ENCODE assay signal across 10 cellular contexts in the genomic region with DNA sequence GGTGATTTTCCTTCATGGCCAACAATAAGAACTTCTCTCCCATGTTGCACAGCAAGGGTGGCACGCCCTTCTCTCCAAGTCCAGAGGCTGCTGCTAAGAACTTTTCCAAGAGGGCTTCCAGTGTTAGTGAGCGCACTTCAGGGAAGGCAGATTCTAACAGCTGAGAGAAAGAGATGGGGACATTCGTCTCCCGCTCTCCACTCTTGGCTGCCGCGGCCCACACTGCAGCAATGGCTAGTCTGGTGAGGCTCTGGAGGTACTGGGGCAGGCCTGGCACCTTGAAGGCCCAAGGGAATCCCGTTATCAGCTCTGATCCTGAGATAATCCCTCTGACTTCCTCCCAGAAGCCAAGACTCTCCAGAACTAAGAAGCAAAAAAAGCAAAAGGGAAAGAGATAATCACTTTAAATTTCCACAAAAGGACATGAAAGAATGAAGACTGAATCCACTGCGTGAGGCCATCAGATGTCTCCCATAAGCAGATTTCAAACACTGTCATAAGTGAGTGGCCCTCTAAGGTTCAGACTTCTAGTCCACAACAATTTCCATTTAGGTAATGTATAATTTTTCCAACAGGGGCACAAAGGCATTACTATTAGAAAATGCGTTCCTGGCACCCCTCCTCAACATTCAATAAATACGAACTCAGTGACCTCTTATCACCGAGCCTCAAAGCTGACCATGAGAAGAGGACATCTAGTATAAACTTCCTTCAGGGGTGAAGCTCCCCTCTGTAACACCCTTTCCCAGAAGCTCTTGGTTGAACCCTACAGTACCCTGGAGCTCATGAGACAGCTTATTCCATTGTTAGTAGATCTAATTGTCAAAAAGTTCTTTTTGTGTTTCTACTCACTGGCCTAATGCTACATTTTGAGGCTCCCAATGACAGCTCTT.
DNase-seq lines count a peak whose midpoint lies in the region; ATAC-seq, FAIRE-seq and TF ChIP-seq lines count a peak whose summit lies in the region.
"Had no signal": no experiment of that assay in that cellular context is flagged by ENCODE, and none has a peak within 500 bp of the region (broad histone marks: within the 10 kb centered on the region; RNA-seq: fewer than 3 reads in every experiment).

No MANE protein-coding gene starts in this region.

- no peak for TF ChIP-seq POLR2A in K562 (conservative IDR thresholded peaks at IDR 0.05)

- H3K27ac ChIP-seq in ACC112 (ENCODE audit: low read depth, low read length): peak overlapping the region; percentile 93
- peak overlapping the region; percentile 97 for H3K27ac ChIP-seq in K562 (ENCODE audit: extremely low read depth, low read depth, low read length)

- no peaks in the 10 kb centered on the region for H3K27me3 Mint-ChIP-seq in natural killer cell (ENCODE audit: low read depth in 2 of 2)
- H3K27me3 Mint-ChIP-seq: CD4-positive, alpha-beta memory T cell had no signal

- H4K20me1 ChIP-seq in K562 (replicated peaks; ENCODE audit: control insufficient read depth, insufficient read depth, low read length): no peaks in the 10 kb centered on the region

- CTCF ChIA-PET in K562 (lab: Yijun Ruan, JAX; ENCODE audit: low intra/inter-chr PET ratio): no interaction called here

- H3K9ac ChIP-seq in K562 (ENCODE audit: insufficient read depth in 1 of 2, low read depth in 2 of 2, low read length in 2 of 2): peak overlapping the region in 1 of 2 experiments; percentile 2; a peak in 2 of 4 replicates

- H3K4me1 Mint-ChIP-seq in natural killer cell: peaks cover 15% of the 10 kb centered on the region in 2 donors

- 71% methylated on average over 10 of the region's 11 CpGs for WGBS in K562 (ENCODE audit: insufficient coverage, low coverage, missing lambda C conversion rate)

- DNase-seq in K562 (ENCODE audit: extremely low read depth in 1 of 4, low spot score in 3 of 4): no peak
- DNase-seq in natural killer cell: no peak
- DNase-seq in activated effector memory CD4-positive, alpha-beta T cell treated with anti-CD3 and anti-CD28 coated beads, Interleukin-2, amount 50 U/mL, for 16 hours: no peak
- no peak for DNase-seq in NCI-H510A treated with DMSO at 0.1 percent for 48 hours (lab: John Stamatoyannopoulos, UW)
- DNase-seq: NCI-H2227 treated with DMSO at 0.1 percent for 48 hours had no signal

- in situ Hi-C loops in K562 (cut with MboI): no loop called here

- H2AFZ ChIP-seq in ACC112 (ENCODE audit: low read length, unreplicated experiment) (no peak overlapping the region), K562 (ENCODE audit: low read depth, low read length) (peak overlapping the region; percentile 79; the same call in 1 of the 2 replicates)

- intact Hi-C loops in K562 (cut with micrococcal nuclease): no loop called here
- intact Hi-C loops in natural killer cell (cut with micrococcal nuclease): no loop called here

- H3K79me2 ChIP-seq in ACC112 (ENCODE audit: control insufficient read depth, insufficient read depth, low read length, unreplicated experiment): no peaks in the 10 kb centered on the region
- no peaks in the 10 kb centered on the region for H3K79me2 ChIP-seq in K562 (ENCODE audit: control insufficient read depth, insufficient read depth, low read length)

- H3K36me3 Mint-ChIP-seq in natural killer cell: no peaks in the 10 kb centered on the region

- TF ChIP-seq RAD21 in K562 (CRISPR knock-in tag; conservative IDR thresholded peaks at IDR 0.05 in 1 of 2, IDR thresholded peaks at IDR 0.05 in 1 of 2): no peak

- no peak overlapping the region for H3K4me3 ChIP-seq in ACC112 (ENCODE audit: low read depth, low read length)
- no peak overlapping the region for H3K4me3 ChIP-seq in K562

- TF ChIP-seq EP300 in K562 (IDR thresholded peaks at IDR 0.05; ENCODE audit: low read length): no peak

- H3K36me3 ChIP-seq in ACC112 (ENCODE audit: insufficient read depth, low read length): peaks cover 21% of the 10 kb centered on the region
- peaks cover 18% of the 10 kb centered on the region; the same call in 2 of the 3 replicates for H3K36me3 ChIP-seq in K562 (ENCODE audit: control insufficient read depth, insufficient read depth, low read length)

- ATAC-seq in HG03196 (IDR thresholded peaks at IDR 0.05; ENCODE audit: unreplicated experiment): peak; percentile 9
- ATAC-seq in K562: peak; percentile 7
- ATAC-seq in natural killer cell: no peak
- ATAC-seq in HG03139 (IDR thresholded peaks at IDR 0.05; ENCODE audit: unreplicated experiment): no peak
- no peak for ATAC-seq in GM21381 (IDR thresholded peaks at IDR 0.05; ENCODE audit: unreplicated experiment)

- no peak for FAIRE-seq in K562 (lab: Jason Lieb, UNC)

- H3K4me3 Mint-ChIP-seq in natural killer cell: no peak overlapping the region
- H3K4me3 Mint-ChIP-seq: CD4-positive, alpha-beta memory T cell had no signal

- H3K9me3 ChIP-seq in K562 (replicated peaks; ENCODE audit: control insufficient read depth, insufficient read depth, low read depth, low read length): no peaks in the 10 kb centered on the region

- H3K4me2 ChIP-seq in K562 (ENCODE audit: insufficient read depth, low read length): peak overlapping the region; percentile 0; the same call in 1 of the 2 replicates

- H3K27ac Mint-ChIP-seq in natural killer cell: peak overlapping the region; percentile 27 to 83

- TF ChIP-seq CTCF in K562 (IDR thresholded peaks at IDR 0.05 in 2 of 3, conservative IDR thresholded peaks at IDR 0.05 in 1 of 3; ENCODE audit: insufficient read depth in 2 of 3, low read depth in 1 of 3, low read length in 3 of 3) (no peak), natural killer cell (IDR thresholded peaks at IDR 0.05) (no peak)

- BruUV-seq in K562 (replicated peaks; lab: Mats Ljungman, UMichigan): no TSS peak

- POLR2A ChIA-PET in K562 (lab: Yijun Ruan, JAX): interaction anchor here (0.5 to 1.2 kb wide), 6 partner anchors 26 to 346 kb away, joined by 3 to 4 read pairs (median 3); no protein-coding TSS in a partner anchor

- no peaks in the 10 kb centered on the region for H3K9me3 Mint-ChIP-seq in natural killer cell
- H3K9me3 Mint-ChIP-seq: CD4-positive, alpha-beta memory T cell had no signal

- H3K9me1 ChIP-seq in K562 (ENCODE audit: control insufficient read depth, insufficient read depth, low read length): no peaks in the 10 kb centered on the region

- H3K4me1 ChIP-seq in ACC112 (ENCODE audit: control insufficient read depth, insufficient read depth, low read length, unreplicated experiment): peaks cover 26% of the 10 kb centered on the region
- peaks cover 10 to 40% of the 10 kb centered on the region in 2 experiments; a peak in 4 of 5 replicates for H3K4me1 ChIP-seq in K562 (replicated peaks in 1 of 2; ENCODE audit: control insufficient read depth in 2 of 2, insufficient read depth in 2 of 2, low read length in 2 of 2)

- no peaks in the 10 kb centered on the region for H3K27me3 ChIP-seq in ACC112 (ENCODE audit: insufficient read depth, low read length)
- H3K27me3 ChIP-seq in K562 (ENCODE audit: control insufficient read depth in 2 of 2, insufficient read depth in 2 of 2, low read length in 2 of 2): no peaks in the 10 kb centered on the region

TF ChIP-seq in K562, 482 proteins besides CTCF, POLR2A, EP300 and RAD21 (continues in another document):
- no peak for TF ChIP-seq ZNF217 (CRISPR knock-in tag; IDR thresholded peaks at IDR 0.05)
- TF ChIP-seq, protein P1, sequence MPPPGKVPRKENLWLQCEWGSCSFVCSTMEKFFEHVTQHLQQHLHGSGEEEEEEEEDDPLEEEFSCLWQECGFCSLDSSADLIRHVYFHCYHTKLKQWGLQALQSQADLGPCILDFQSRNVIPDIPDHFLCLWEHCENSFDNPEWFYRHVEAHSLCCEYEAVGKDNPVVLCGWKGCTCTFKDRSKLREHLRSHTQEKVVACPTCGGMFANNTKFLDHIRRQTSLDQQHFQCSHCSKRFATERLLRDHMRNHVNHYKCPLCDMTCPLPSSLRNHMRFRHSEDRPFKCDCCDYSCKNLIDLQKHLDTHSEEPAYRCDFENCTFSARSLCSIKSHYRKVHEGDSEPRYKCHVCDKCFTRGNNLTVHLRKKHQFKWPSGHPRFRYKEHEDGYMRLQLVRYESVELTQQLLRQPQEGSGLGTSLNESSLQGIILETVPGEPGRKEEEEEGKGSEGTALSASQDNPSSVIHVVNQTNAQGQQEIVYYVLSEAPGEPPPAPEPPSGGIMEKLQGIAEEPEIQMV (tag; conservative IDR thresholded peaks at IDR 0.05; ENCODE audit: low read depth): peak; percentile 5; the same call in 1 of the 2 replicates
- TF ChIP-seq, protein P2, sequence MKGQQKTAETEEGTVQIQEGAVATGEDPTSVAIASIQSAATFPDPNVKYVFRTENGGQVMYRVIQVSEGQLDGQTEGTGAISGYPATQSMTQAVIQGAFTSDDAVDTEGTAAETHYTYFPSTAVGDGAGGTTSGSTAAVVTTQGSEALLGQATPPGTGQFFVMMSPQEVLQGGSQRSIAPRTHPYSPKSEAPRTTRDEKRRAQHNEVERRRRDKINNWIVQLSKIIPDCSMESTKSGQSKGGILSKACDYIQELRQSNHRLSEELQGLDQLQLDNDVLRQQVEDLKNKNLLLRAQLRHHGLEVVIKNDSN (CRISPR knock-in tag; IDR thresholded peaks at IDR 0.05): 0 out of 2 replicates have a peak, but pooled peaks have one; percentile 15
- 0 out of 2 replicates have a peak, but pooled peaks have one; percentile 43 for TF ChIP-seq SP1 (CRISPR knock-in tag; IDR thresholded peaks at IDR 0.05)
- TF ChIP-seq KLF6 (CRISPR knock-in tag; IDR thresholded peaks at IDR 0.05; ENCODE audit: borderline replicate concordance): peak; percentile 12; the same call in 1 of the 2 replicates
- TF ChIP-seq SMAD3 (CRISPR knock-in tag; conservative IDR thresholded peaks at IDR 0.05): no peak
- TF ChIP-seq, protein P3, sequence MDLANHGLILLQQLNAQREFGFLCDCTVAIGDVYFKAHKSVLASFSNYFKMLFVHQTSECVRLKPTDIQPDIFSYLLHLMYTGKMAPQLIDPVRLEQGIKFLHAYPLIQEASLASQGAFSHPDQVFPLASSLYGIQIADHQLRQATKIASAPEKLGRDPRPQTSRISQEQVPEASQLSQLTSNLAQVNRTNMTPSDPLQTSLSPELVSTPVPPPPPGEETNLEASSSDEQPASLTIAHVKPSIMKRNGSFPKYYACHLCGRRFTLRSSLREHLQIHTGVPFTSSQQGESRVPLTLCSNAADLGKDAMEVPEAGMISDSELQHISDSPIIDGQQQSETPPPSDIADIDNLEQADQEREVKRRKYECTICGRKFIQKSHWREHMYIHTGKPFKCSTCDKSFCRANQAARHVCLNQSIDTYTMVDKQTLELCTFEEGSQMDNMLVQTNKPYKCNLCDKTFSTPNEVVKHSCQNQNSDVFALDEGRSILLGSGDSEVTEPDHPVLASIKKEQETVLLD (IDR thresholded peaks at IDR 0.05): no peak
- 0 out of 2 replicates have a peak, but pooled peaks have one; percentile 2 for TF ChIP-seq HDAC8 (tag; IDR thresholded peaks at IDR 0.05)

Comparison
In these comparisons a context has a peak if more than half of its experiments do, and no peak if none do; other contexts are left out.
1. ATAC-seq: peak in HG03196 (single experiment) and K562 (single experiment); none in natural killer cell (0 of 3), HG03139 (single experiment) and GM21381 (single experiment).